ENCODE assay signal across 22 cellular contexts in genomic region chr4:156634612-156635011, GRCh38.
"Had no signal": no experiment of that assay in that cellular context is flagged by ENCODE, and none has a peak within 500 bp of the region (broad histone marks: within the 10 kb centered on the region; RNA-seq: fewer than 3 reads in every experiment).

No MANE protein-coding gene starts in this region.

- H3K4me1 Mint-ChIP-seq: activated CD4-positive, alpha-beta T cell treated with anti-CD3 and anti-CD28 coated beads for 36 hours; naive B cell; T-helper 17 cell had no signal

- H3K27me3 ChIP-seq: breast epithelium, gastroesophageal sphincter, heart right ventricle, transverse colon had no signal

- H3K9me3 Mint-ChIP-seq: activated CD8-positive, alpha-beta T cell treated with anti-CD3 and anti-CD28 coated beads for 36 hours had no signal

- H3K4me3 ChIP-seq: breast epithelium, gastroesophageal sphincter, heart right ventricle, lung, transverse colon had no signal

- H3K9me3 ChIP-seq: breast epithelium, gastroesophageal sphincter, heart right ventricle, transverse colon had no signal

- H3K27ac ChIP-seq: breast epithelium, epithelial cell of prostate, gastroesophageal sphincter, heart right ventricle, transverse colon had no signal

- H3K27ac Mint-ChIP-seq: activated CD4-positive, alpha-beta T cell treated with anti-CD3 and anti-CD28 coated beads for 36 hours; activated CD8-positive, alpha-beta T cell treated with anti-CD3 and anti-CD28 coated beads for 36 hours; activated naive CD4-positive, alpha-beta T cell treated with anti-CD3 and anti-CD28 coated beads, Interleukin-2, amount 50 U/mL, for 72 hours; effector memory CD8-positive, alpha-beta T cell; naive B cell; progenitor cell of endocrine pancreas; T-helper 17 cell had no signal

- FAIRE-seq: small intestine had no signal

- H3K27me3 Mint-ChIP-seq: activated CD4-positive, alpha-beta T cell treated with anti-CD3 and anti-CD28 coated beads for 36 hours; activated CD8-positive, alpha-beta T cell treated with anti-CD3 and anti-CD28 coated beads for 36 hours; effector memory CD8-positive, alpha-beta T cell; naive B cell; progenitor cell of endocrine pancreas; T-helper 17 cell had no signal

- H3K36me3 ChIP-seq: breast epithelium, gastroesophageal sphincter, heart right ventricle, transverse colon had no signal

- DNase-seq: activated CD4-positive, alpha-beta T cell treated with anti-CD3 and anti-CD28 coated beads for 36 hours; activated CD8-positive, alpha-beta T cell treated with anti-CD3 and anti-CD28 coated beads for 36 hours; activated gamma-delta T cell; activated T-cell treated with anti-CD3 and anti-CD28 coated beads, Interleukin-2, amount 50 U/mL, for 48 hours; cerebellar nuclear complex; dermis blood vessel endothelial cell; effector memory CD8-positive, alpha-beta T cell; heart right ventricle; islet precursor cell; midbrain; naive B cell; right cardiac atrium; small intestine; stimulated activated naive CD8-positive, alpha-beta T cell treated with anti-CD3 and anti-CD28 coated beads, Interleukin-15, Interleukin-2, amounts not matched to agents 100 U/mL and 50 U/mL, for 24 hours; T-helper 17 cell; transverse colon had no signal

- H3K36me3 Mint-ChIP-seq: naive B cell had no signal

- H3K4me1 ChIP-seq: breast epithelium, heart right ventricle, transverse colon had no signal

- H3K4me3 Mint-ChIP-seq: activated CD4-positive, alpha-beta T cell treated with anti-CD3 and anti-CD28 coated beads for 36 hours; activated CD8-positive, alpha-beta T cell treated with anti-CD3 and anti-CD28 coated beads for 36 hours; effector memory CD8-positive, alpha-beta T cell; naive B cell; T-helper 17 cell had no signal
